ENCODE assay signal across 16 cellular contexts in the genomic region with DNA sequence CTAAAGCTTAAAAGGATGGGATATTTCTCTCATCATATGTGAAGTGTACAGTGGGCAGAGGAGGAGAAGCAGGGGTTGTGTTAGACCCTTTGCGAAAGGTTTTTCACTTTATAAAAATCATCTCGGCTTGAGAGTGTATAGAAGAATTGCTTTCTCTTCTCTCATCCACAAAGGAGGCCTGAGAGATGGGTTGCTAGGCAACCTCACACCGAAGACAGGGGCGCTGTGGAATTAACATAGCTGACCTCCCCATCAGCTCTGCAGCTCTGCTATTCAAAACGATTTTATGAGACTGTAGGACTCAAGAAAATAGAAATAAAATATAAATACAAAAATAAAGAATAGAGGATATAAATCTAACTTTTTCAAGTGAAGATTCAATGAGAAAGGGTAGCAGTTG.
A peak's percentile ranks its signal among the peaks of the same experiment; 100 is the strongest.
DNase-seq lines count a peak whose midpoint lies in the region; ATAC-seq lines count a peak whose summit lies in the region.
"Had no signal": no experiment of that assay in that cellular context is flagged by ENCODE, and none has a peak within 500 bp of the region (broad histone marks: within the 10 kb centered on the region; RNA-seq: fewer than 3 reads in every experiment).

No MANE protein-coding gene starts in this region.

- ATAC-seq in GM21360 (IDR thresholded peaks at IDR 0.05; ENCODE audit: unreplicated experiment), result peak; percentile 11
- ATAC-seq in memory B cell (ENCODE audit: low read depth), result no peak
- ATAC-seq: esophagus mucosa, mucosa of descending colon had no signal

- in situ Hi-C loops in G401 (cut with HindIII; ENCODE audit: low sequenced_read_pairs), result no loop called here

- H3K27ac Mint-ChIP-seq in memory B cell, result peak overlapping the region; percentile 6
- H3K27ac Mint-ChIP-seq: activated T-cell treated with anti-CD3 and anti-CD28 coated beads, Interleukin-2, amount 50 U/mL, for 24 hours had no signal

- no peaks in the 10 kb centered on the region for H3K27me3 Mint-ChIP-seq in memory B cell
- H3K27me3 Mint-ChIP-seq: activated T-cell treated with anti-CD3 and anti-CD28 coated beads, Interleukin-2, amount 50 U/mL, for 24 hours had no signal

- no peaks in the 10 kb centered on the region for H3K9me3 ChIP-seq in MG63
- H3K9me3 ChIP-seq: sigmoid colon had no signal

- no peaks in the 10 kb centered on the region for H3K36me3 ChIP-seq in MG63
- H3K36me3 ChIP-seq: sigmoid colon had no signal

- peaks cover 22% of the 10 kb centered on the region for H3K36me3 Mint-ChIP-seq in memory B cell

- no peak overlapping the region for H3K4me3 ChIP-seq in MG63
- H3K4me3 ChIP-seq: mucosa of descending colon, sigmoid colon had no signal

- no peaks in the 10 kb centered on the region for H3K27me3 ChIP-seq in MG63
- H3K27me3 ChIP-seq: sigmoid colon had no signal

- H3K9me3 Mint-ChIP-seq in memory B cell, result peaks cover 5% of the 10 kb centered on the region

- peaks cover 12% of the 10 kb centered on the region for H3K4me1 Mint-ChIP-seq in memory B cell

- no peak overlapping the region for H3K4me3 Mint-ChIP-seq in memory B cell
- H3K4me3 Mint-ChIP-seq: activated T-cell treated with anti-CD3 and anti-CD28 coated beads, Interleukin-2, amount 50 U/mL, for 24 hours had no signal

- peak; percentile 40 for DNase-seq in G401 (ENCODE audit: low spot score)
- DNase-seq in NCI-H748 (lab: John Stamatoyannopoulos, UW; ENCODE audit: unreplicated experiment), result peak; percentile 88
- no peak for DNase-seq in memory B cell (ENCODE audit: low spot score in 2 of 2)
- DNase-seq in SHP77 treated with DMSO at 0.1 percent for 48 hours (lab: John Stamatoyannopoulos, UW), result no peak
- no peak for DNase-seq in activated CD8-positive, alpha-beta memory T cell treated with anti-CD3 and anti-CD28 coated beads for 24 hours
- no peak for DNase-seq in MG63
- DNase-seq: activated CD4-positive, alpha-beta T cell treated with anti-CD3 and anti-CD28 coated beads, Interleukin-2, amount 50 U/mL, for 48 hours; activated naive CD4-positive, alpha-beta T cell treated with anti-CD3 and anti-CD28 coated beads, Interleukin-2, amount 50 U/mL, for 16 hours; activated T-cell treated with anti-CD3 and anti-CD28 coated beads, Interleukin-2, amount 50 U/mL, for 24 hours; AML-193; mucosa of descending colon; NCI-H1436 treated with DMSO at 0.1 percent for 48 hours; NCI-H774; sigmoid colon had no signal

Comparison
In these comparisons a context has a peak if more than half of its experiments do, and no peak if none do; other contexts are left out.
1. DNase-seq: peak in G401 (single experiment) and NCI-H748 (single experiment); none in memory B cell (0 of 2), SHP77 treated with DMSO at 0.1 percent for 48 hours (single experiment), activated CD8-positive, alpha-beta memory T cell treated with anti-CD3 and anti-CD28 coated beads for 24 hours (single experiment) and MG63 (single experiment).